10 cellular contexts compared by ENCODE assay signal in the genomic region with DNA sequence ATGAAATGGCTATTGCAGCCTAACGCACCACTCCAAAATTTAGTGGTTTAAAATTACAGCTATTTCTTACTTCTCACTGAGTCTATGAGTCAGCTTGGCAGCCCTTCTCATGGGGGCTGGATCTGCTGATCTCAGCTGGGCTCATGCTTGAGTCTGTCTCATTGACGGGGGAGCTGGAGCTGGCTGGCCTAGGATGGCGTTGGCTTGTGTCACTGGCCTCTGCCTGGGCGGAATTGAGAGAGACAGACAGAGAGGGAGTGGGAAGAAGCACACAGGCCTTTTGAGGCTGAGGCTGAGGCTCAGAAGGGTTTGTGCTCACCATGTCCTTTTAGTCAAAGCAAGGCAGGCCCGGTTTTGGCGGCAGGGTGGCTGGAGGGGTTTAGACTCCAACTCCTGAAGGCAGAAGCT.
DNase-seq lines count a peak whose midpoint lies in the region; ATAC-seq and TF ChIP-seq lines count a peak whose summit lies in the region.
"Had no signal": no experiment of that assay in that cellular context is flagged by ENCODE, and none has a peak within 500 bp of the region (broad histone marks: within the 10 kb centered on the region; RNA-seq: fewer than 3 reads in every experiment).

No MANE protein-coding gene starts in this region.

- POLR2A ChIA-PET in OCI-LY7 (lab: Charles Lee) = interaction anchor here (0.6 kb wide), 1 partner anchor 70 kb away, joined by 3 read pairs; no protein-coding TSS in a partner anchor

- WGBS in heart right ventricle, 2 donors = 58 to 71% methylated on average over 6 of the region's 6 CpGs

- no peaks in the 10 kb centered on the region for H3K36me3 Mint-ChIP-seq in activated T-cell treated with anti-CD3 and anti-CD28 coated beads, Interleukin-2, amount 50 U/mL, for 4 hours (ENCODE audit: insufficient read depth)
- H3K36me3 Mint-ChIP-seq: WTC11 had no signal

- CTCF ChIA-PET in OCI-LY7 (lab: Charles Lee; ENCODE audit: unreplicated experiment) = no interaction called here

- no peaks in the 10 kb centered on the region for H3K27me3 ChIP-seq in heart right ventricle

- H3K4me2 ChIP-seq in OCI-LY7 (ENCODE audit: low read length) = no peak overlapping the region

- H3K79me2 ChIP-seq in OCI-LY7 (ENCODE audit: insufficient read depth, low read depth, low read length) = no peaks in the 10 kb centered on the region

- no peak overlapping the region for H3K4me3 Mint-ChIP-seq in activated T-cell treated with anti-CD3 and anti-CD28 coated beads, Interleukin-2, amount 50 U/mL, for 4 hours
- H3K4me3 Mint-ChIP-seq: WTC11 had no signal

- H3K4me3 ChIP-seq in heart right ventricle = no peak overlapping the region
- H3K4me3 ChIP-seq in OCI-LY7 (ENCODE audit: low read depth, low read length, poor library complexity, severe bottlenecking) = no peak overlapping the region

- peaks cover 3% of the 10 kb centered on the region for H3K27me3 Mint-ChIP-seq in activated T-cell treated with anti-CD3 and anti-CD28 coated beads, Interleukin-2, amount 50 U/mL, for 4 hours (ENCODE audit: low read depth)

- H3K9me3 Mint-ChIP-seq in activated T-cell treated with anti-CD3 and anti-CD28 coated beads, Interleukin-2, amount 50 U/mL, for 4 hours = no peaks in the 10 kb centered on the region

- DNase-seq in M059J (ENCODE audit: low read depth) = peak; percentile 18
- peak in 46 of 56 donors; percentile 5 to 83 (median 50) for DNase-seq in amygdala (lab: John Stamatoyannopoulos, UW)
- DNase-seq in heart right ventricle = peak; percentile 56 to 59
- peak; percentile 55 for DNase-seq in pons (ENCODE audit: low spot score)
- DNase-seq in OCI-LY7 (ENCODE audit: low spot score) = no peak
- no peak for DNase-seq in activated T-cell treated with anti-CD3 and anti-CD28 coated beads, Interleukin-2, amount 50 U/mL, for 4 hours
- DNase-seq in HuH-7.5 (ENCODE audit: low spot score) = no peak
- DNase-seq: DMS53 had no signal

- H3K36me3 ChIP-seq in heart right ventricle = no peaks in the 10 kb centered on the region
- H3K36me3 ChIP-seq in OCI-LY7 (ENCODE audit: insufficient read depth, low read length) = no peaks in the 10 kb centered on the region

- H3K27ac ChIP-seq in heart right ventricle (peak overlapping the region in 2 of 10 donors; percentile 6 to 51), OCI-LY7 (ENCODE audit: low read depth, low read length, poor library complexity, severe bottlenecking) (no peak overlapping the region)

- peak; percentile 78 to 97 (median 92) for ATAC-seq in heart right ventricle
- no peak for ATAC-seq in activated T-cell treated with anti-CD3 and anti-CD28 coated beads, Interleukin-2, amount 50 U/mL, for 4 hours
- no peak for ATAC-seq in HG02588 (IDR thresholded peaks at IDR 0.05; ENCODE audit: unreplicated experiment)
- ATAC-seq: WTC11 had no signal

- H4K20me1 ChIP-seq in OCI-LY7 (ENCODE audit: insufficient read depth, low read length) = no peaks in the 10 kb centered on the region

- no peaks in the 10 kb centered on the region for H3K9me3 ChIP-seq in heart right ventricle
- no peaks in the 10 kb centered on the region for H3K9me3 ChIP-seq in OCI-LY7 (ENCODE audit: low read length)

- TF ChIP-seq CTCF in heart right ventricle (IDR thresholded peaks at IDR 0.05) = no peak
- TF ChIP-seq CTCF in OCI-LY7 (conservative IDR thresholded peaks at IDR 0.05; ENCODE audit: low read length) = no peak

- no peaks in the 10 kb centered on the region for H3K4me1 Mint-ChIP-seq in activated T-cell treated with anti-CD3 and anti-CD28 coated beads, Interleukin-2, amount 50 U/mL, for 4 hours (ENCODE audit: low read depth)

- no peak overlapping the region for H2AFZ ChIP-seq in OCI-LY7 (ENCODE audit: low read length)

- intact Hi-C loops in heart right ventricle (cut with DNase I) = no loop called here
- intact Hi-C loops in OCI-LY7 (cut with micrococcal nuclease; ENCODE audit: unreplicated experiment) = no loop called here

- no peaks in the 10 kb centered on the region for H3K9me2 ChIP-seq in OCI-LY7 (ENCODE audit: insufficient read depth, low read length)

- BruUV-seq in OCI-LY7 (replicated peaks; lab: Mats Ljungman, UMichigan) = no TSS peak

- no peaks in the 10 kb centered on the region for H3K4me1 ChIP-seq in heart right ventricle
- no peaks in the 10 kb centered on the region for H3K4me1 ChIP-seq in OCI-LY7 (ENCODE audit: insufficient read depth, low read length, poor library complexity, severe bottlenecking)

Comparison
In these comparisons a context has a peak if more than half of its experiments do, and no peak if none do; other contexts are left out.
1. DNase-seq: peak in M059J (single experiment), amygdala (46 of 56), heart right ventricle (2 of 2) and pons (single experiment); none in OCI-LY7 (single experiment), activated T-cell treated with anti-CD3 and anti-CD28 coated beads, Interleukin-2, amount 50 U/mL, for 4 hours (single experiment) and HuH-7.5 (single experiment).
2. ATAC-seq: peak in heart right ventricle (8 of 8); none in activated T-cell treated with anti-CD3 and anti-CD28 coated beads, Interleukin-2, amount 50 U/mL, for 4 hours (0 of 2) and HG02588 (single experiment).